12 cellular contexts compared by ENCODE assay signal in the genomic region with DNA sequence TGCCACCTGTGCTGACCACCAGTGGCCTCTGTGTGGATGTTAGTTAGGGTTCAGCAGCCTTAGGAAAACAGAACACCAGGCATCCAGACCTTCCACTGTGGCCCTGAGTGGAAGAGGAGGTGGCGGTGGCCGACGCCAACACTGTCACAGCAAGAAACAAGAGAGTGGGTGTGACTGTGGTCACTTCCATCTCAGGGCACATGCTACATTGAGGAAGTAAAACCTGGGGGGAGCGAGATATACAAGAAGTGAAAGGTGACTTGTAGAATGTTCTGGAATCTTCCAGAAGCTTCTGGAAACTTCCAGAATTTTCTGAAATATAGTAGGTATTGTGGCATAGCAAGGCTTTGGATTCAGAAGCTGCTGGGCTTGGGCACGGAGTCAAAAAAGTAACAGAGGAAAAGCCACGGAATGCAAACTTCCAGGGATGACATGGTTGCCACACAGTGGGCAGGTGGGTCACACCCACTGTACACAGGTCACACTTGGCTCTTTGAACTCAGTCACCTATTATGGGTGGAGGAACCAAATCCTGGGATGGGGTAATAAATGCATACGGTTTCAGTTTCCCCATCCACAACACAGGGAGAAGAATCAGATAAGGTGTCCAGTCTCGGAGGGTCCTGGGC. TPM values are rescaled to one million over a fixed set of nuclear protein-coding genes. Genes with fewer than 3 reads are reported as not detected.
DNase-seq lines count a peak whose midpoint lies in the region; ATAC-seq and TF ChIP-seq lines count a peak whose summit lies in the region.
"Had no signal": no experiment of that assay in that cellular context is flagged by ENCODE, and none has a peak within 500 bp of the region (broad histone marks: within the 10 kb centered on the region; RNA-seq: fewer than 3 reads in every experiment).

No MANE protein-coding gene starts in this region.

- peaks cover 3% of the 10 kb centered on the region for H3K27me3 Mint-ChIP-seq in activated CD8-positive, alpha-beta memory T cell treated with anti-CD3 and anti-CD28 coated beads, Interleukin-2, amount 10 ng/mL, durations not matched to agents 7 days and 5 days
- no peaks in the 10 kb centered on the region for H3K27me3 Mint-ChIP-seq in activated T-helper 17 cell treated with anti-CD3 and anti-CD28 coated beads, Interleukin-2, amount 50 U/mL, for 72 hours
- H3K27me3 Mint-ChIP-seq in chondrocyte (ENCODE audit: low read depth), result peaks cover 19% of the 10 kb centered on the region
- H3K27me3 Mint-ChIP-seq: activated naive CD4-positive, alpha-beta T cell treated with anti-CD3 and anti-CD28 coated beads, Interleukin-2, amount 50 U/mL, for 24 hours had no signal

- no peak for TF ChIP-seq CTCF in chondrocyte (IDR thresholded peaks at IDR 0.05)

- peak overlapping the region; percentile 55 for H3K27ac Mint-ChIP-seq in activated CD8-positive, alpha-beta memory T cell treated with anti-CD3 and anti-CD28 coated beads, Interleukin-2, amount 10 ng/mL, durations not matched to agents 7 days and 5 days
- peak overlapping the region; percentile 25 for H3K27ac Mint-ChIP-seq in activated T-helper 17 cell treated with anti-CD3 and anti-CD28 coated beads, Interleukin-2, amount 50 U/mL, for 72 hours
- no peak overlapping the region for H3K27ac Mint-ChIP-seq in chondrocyte (ENCODE audit: unreplicated experiment)
- H3K27ac Mint-ChIP-seq: activated naive CD4-positive, alpha-beta T cell treated with anti-CD3 and anti-CD28 coated beads, Interleukin-2, amount 50 U/mL, for 24 hours had no signal

- no peak overlapping the region for H3K4me3 Mint-ChIP-seq in activated CD8-positive, alpha-beta memory T cell treated with anti-CD3 and anti-CD28 coated beads, Interleukin-2, amount 10 ng/mL, durations not matched to agents 7 days and 5 days
- H3K4me3 Mint-ChIP-seq in activated T-helper 17 cell treated with anti-CD3 and anti-CD28 coated beads, Interleukin-2, amount 50 U/mL, for 72 hours, result no peak overlapping the region
- no peak overlapping the region for H3K4me3 Mint-ChIP-seq in chondrocyte (ENCODE audit: unreplicated experiment)
- H3K4me3 Mint-ChIP-seq: activated naive CD4-positive, alpha-beta T cell treated with anti-CD3 and anti-CD28 coated beads, Interleukin-2, amount 50 U/mL, for 24 hours; H9 had no signal

- DNase-seq in activated CD8-positive, alpha-beta memory T cell treated with anti-CD3 and anti-CD28 coated beads, Interleukin-2, amount 10 ng/mL, durations not matched to agents 7 days and 5 days, result no peak
- no peak for DNase-seq in activated CD8-positive, alpha-beta memory T cell treated with anti-CD3 and anti-CD28 coated beads, Interleukin-2, amount 50 U/mL, for 4 hours
- no peak for DNase-seq in NK-92 treated with Interleukin-12 subunit alpha and Interleukin-12 subunit beta, amount 100 ng/mL, for 24 hours (lab: John Stamatoyannopoulos, UW)
- DNase-seq in chondrocyte (ENCODE audit: low spot score), result no peak
- DNase-seq: H9, NCI-H82, upper lobe of left lung had no signal

- H3K36me3 Mint-ChIP-seq in activated CD8-positive, alpha-beta memory T cell treated with anti-CD3 and anti-CD28 coated beads, Interleukin-2, amount 10 ng/mL, durations not matched to agents 7 days and 5 days, result no peaks in the 10 kb centered on the region
- H3K36me3 Mint-ChIP-seq in activated T-helper 17 cell treated with anti-CD3 and anti-CD28 coated beads, Interleukin-2, amount 50 U/mL, for 72 hours (ENCODE audit: low read depth), result no peaks in the 10 kb centered on the region
- H3K36me3 Mint-ChIP-seq in chondrocyte (ENCODE audit: low read depth), result no peaks in the 10 kb centered on the region
- H3K36me3 Mint-ChIP-seq: activated naive CD4-positive, alpha-beta T cell treated with anti-CD3 and anti-CD28 coated beads, Interleukin-2, amount 50 U/mL, for 24 hours had no signal

- no peak for ATAC-seq in activated CD8-positive, alpha-beta memory T cell treated with anti-CD3 and anti-CD28 coated beads, Interleukin-2, amount 10 ng/mL, durations not matched to agents 7 days and 5 days
- ATAC-seq in HG03025 (IDR thresholded peaks at IDR 0.05; ENCODE audit: low FRiP score, unreplicated experiment), result peak; percentile 50
- ATAC-seq in activated T-helper 17 cell treated with anti-CD3 and anti-CD28 coated beads, Interleukin-2, amount 50 U/mL, for 72 hours (replicated peaks), result no peak
- ATAC-seq in GM21360 (IDR thresholded peaks at IDR 0.05; ENCODE audit: unreplicated experiment), result no peak

- no peaks in the 10 kb centered on the region for H3K4me1 Mint-ChIP-seq in activated CD8-positive, alpha-beta memory T cell treated with anti-CD3 and anti-CD28 coated beads, Interleukin-2, amount 10 ng/mL, durations not matched to agents 7 days and 5 days
- peaks cover 5% of the 10 kb centered on the region for H3K4me1 Mint-ChIP-seq in activated T-helper 17 cell treated with anti-CD3 and anti-CD28 coated beads, Interleukin-2, amount 50 U/mL, for 72 hours
- peaks cover 11% of the 10 kb centered on the region for H3K4me1 Mint-ChIP-seq in chondrocyte (ENCODE audit: low read depth)
- H3K4me1 Mint-ChIP-seq: activated naive CD4-positive, alpha-beta T cell treated with anti-CD3 and anti-CD28 coated beads, Interleukin-2, amount 50 U/mL, for 24 hours had no signal

- H3K27ac ChIP-seq in temporal lobe (ENCODE audit: low read depth, low read length), result peak overlapping the region; percentile 19

- CTCF ChIA-PET in activated CD8-positive, alpha-beta memory T cell treated with anti-CD3 and anti-CD28 coated beads, Interleukin-2, amount 10 ng/mL, durations not matched to agents 7 days and 5 days (lab: Charles Lee), result no interaction called here

- H3K9me3 Mint-ChIP-seq in activated CD8-positive, alpha-beta memory T cell treated with anti-CD3 and anti-CD28 coated beads, Interleukin-2, amount 10 ng/mL, durations not matched to agents 7 days and 5 days (ENCODE audit: low read depth), result no peaks in the 10 kb centered on the region
- H3K9me3 Mint-ChIP-seq in activated T-helper 17 cell treated with anti-CD3 and anti-CD28 coated beads, Interleukin-2, amount 50 U/mL, for 72 hours, result no peaks in the 10 kb centered on the region
- no peaks in the 10 kb centered on the region for H3K9me3 Mint-ChIP-seq in chondrocyte (ENCODE audit: low read depth)
- H3K9me3 Mint-ChIP-seq: activated naive CD4-positive, alpha-beta T cell treated with anti-CD3 and anti-CD28 coated beads, Interleukin-2, amount 50 U/mL, for 24 hours had no signal

RNA-seq across cellular contexts. Expression of gene GNG7, which starts 24.3 kb away (rescaled TPM):
- not detected for total RNA-seq in activated CD8-positive, alpha-beta memory T cell treated with anti-CD3 and anti-CD28 coated beads, Interleukin-2, amount 10 ng/mL, durations not matched to agents 7 days and 5 days
- under 1 TPM in 1 of 2 donors, not detected in 1; 0.29 TPM for total RNA-seq in activated T-helper 17 cell treated with anti-CD3 and anti-CD28 coated beads, Interleukin-2, amount 50 U/mL, for 72 hours
- total RNA-seq in temporal lobe (7.4 TPM), chondrocyte (1.9 to 3.6 TPM (median 2.5 TPM) in 3 replicates)

RNA-seq across cellular contexts. Expression of gene DIRAS1, which starts 43.0 kb away (rescaled TPM):
- total RNA-seq in activated CD8-positive, alpha-beta memory T cell treated with anti-CD3 and anti-CD28 coated beads, Interleukin-2, amount 10 ng/mL, durations not matched to agents 7 days and 5 days, result not detected
- total RNA-seq in activated T-helper 17 cell treated with anti-CD3 and anti-CD28 coated beads, Interleukin-2, amount 50 U/mL, for 72 hours, result under 1 TPM in 1 of 2 donors, not detected in 1; 0.61 TPM
- 21.4 TPM for total RNA-seq in temporal lobe
- 14.1 to 20.9 TPM (median 20.2 TPM) in 3 replicates for total RNA-seq in chondrocyte
